8 cellular contexts compared by ENCODE assay signal in genomic region chr1:214551436-214552173, GRCh38. TPM values are rescaled to one million over a fixed set of nuclear protein-coding genes. Genes with fewer than 3 reads are reported as not detected.
DNase-seq lines count a peak whose midpoint lies in the region; ATAC-seq and TF ChIP-seq lines count a peak whose summit lies in the region.

TSS of gene PTPN14 (minus strand) at chr1:214551602. CDS start at chr1:214464803, 86,799 bp downstream.

- no peaks in the 10 kb centered on the region for H3K27me3 ChIP-seq in brain microvascular endothelial cell (replicated peaks)
- no peaks in the 10 kb centered on the region for H3K27me3 ChIP-seq in prostate gland (replicated peaks; ENCODE audit: insufficient read depth)

- no peaks in the 10 kb centered on the region for H3K4me1 ChIP-seq in prostate gland (replicated peaks)

- H3K27ac ChIP-seq in brain microvascular endothelial cell = peak within 1 kb of the TSS; percentile 91
- peak within 1 kb of the TSS; percentile 91 to 98 for H3K27ac ChIP-seq in prostate gland

- ATAC-seq in GM21723 (IDR thresholded peaks at IDR 0.05; ENCODE audit: unreplicated experiment) (peak; percentile 51), HG03469 (IDR thresholded peaks at IDR 0.05; ENCODE audit: unreplicated experiment) (no peak), GM21526 (IDR thresholded peaks at IDR 0.05; ENCODE audit: low FRiP score, unreplicated experiment) (no peak)

- H3K36me3 ChIP-seq in brain microvascular endothelial cell (replicated peaks) (peaks cover 3% of the 10 kb centered on the region), prostate gland (no peaks in the 10 kb centered on the region)

- TF ChIP-seq CTCF in brain microvascular endothelial cell (IDR thresholded peaks at IDR 0.05; ENCODE audit: low read depth, low read length, missing control alignments) (peak; percentile 62), prostate gland (IDR thresholded peaks at IDR 0.05) (peak in 2 of 4 experiments; percentile 22 to 42)

- TF ChIP-seq POLR2A in prostate gland (IDR thresholded peaks at IDR 0.05) = peak; percentile 73

- under 1% methylated on average over 65 of the region's 67 CpGs for WGBS in prostate gland

- DNase-seq in DMS 273 (lab: John Stamatoyannopoulos, UW; ENCODE audit: unreplicated experiment) = peak; percentile 98
- peak; percentile 31 for DNase-seq in NCI-H510A (lab: John Stamatoyannopoulos, UW)
- DNase-seq in brain microvascular endothelial cell = peak; percentile 91
- peak in 40 of 51 donors; percentile 14 to 84 (median 60) for DNase-seq in hypothalamus (lab: John Stamatoyannopoulos, UW)
- peak; percentile 91 for DNase-seq in prostate gland (ENCODE audit: low spot score)

- in situ Hi-C loops in brain microvascular endothelial cell (cut with HindIII; ENCODE audit: low pct_ligation_motif_present, low sequenced_read_pairs) = no loop called here

- H3K4me3 ChIP-seq in brain microvascular endothelial cell (ENCODE audit: low read depth, low read length) = peak within 1 kb of the TSS; percentile 91
- H3K4me3 ChIP-seq in prostate gland = peak within 1 kb of the TSS; percentile 67 to 87

- intact Hi-C loops in prostate gland (cut with DNase I) = loop anchor here (2.0 to 5.0 kb wide), 3 partner anchors 36 to 133 kb away; no protein-coding TSS in a partner anchor

- no peaks in the 10 kb centered on the region for H3K9me3 ChIP-seq in prostate gland

RNA-seq across cellular contexts. Expression of gene PTPN14, which starts in this region (rescaled TPM):
- total RNA-seq in prostate gland = 10 to 100 TPM; 36.6 to 54.0 TPM

Comparison
In these comparisons a context has a peak if more than half of its experiments do, and no peak if none do; other contexts are left out.
1. DNase-seq: peak in every context shown above with its lines; median percentile 98 in DMS 273; 91 in brain microvascular endothelial cell; 91 in prostate gland; 60 in hypothalamus; 31 in NCI-H510A.